Comparison of ENCODE assay signal across 8 cellular contexts in genomic region chrX:45322382-45322781, GRCh38.
DNase-seq lines count a peak whose midpoint lies in the region; ATAC-seq, FAIRE-seq and TF ChIP-seq lines count a peak whose summit lies in the region.

No MANE protein-coding gene starts in this region.

- no peaks in the 10 kb centered on the region for H3K27me3 Mint-ChIP-seq in stimulated activated memory B cell treated with anti-CD40 and anti-IgM and Interleukin-4, amounts not matched to agents 10 μg/mL and 1 μg/mL and 100 μg/mL, for 72 hours

- no peaks in the 10 kb centered on the region for H3K9me3 ChIP-seq in adrenal gland (replicated peaks in 1 of 3)

- TF ChIP-seq POLR2A in adrenal gland (IDR thresholded peaks at IDR 0.05), result no peak

- intact Hi-C loops in adrenal gland (cut with DNase I), result no loop called here

- peak; percentile 21 for DNase-seq in COLO829 (ENCODE audit: low spot score)
- DNase-seq in HTR-8/SVneo (ENCODE audit: insufficient read length, low spot score), result peak; percentile 27
- peak; percentile 39 to 70 (median 57) for DNase-seq in adrenal gland
- DNase-seq in hypothalamus (lab: John Stamatoyannopoulos, UW), result peak in 26 of 51 donors; percentile 0 to 28 (median 1)
- peak; percentile 6 for DNase-seq in stimulated activated CD4-positive, alpha-beta T cell treated with anti-CD3 and anti-CD28 coated beads, Interleukin-2, amount 100 ng/mL, for 4 hours (ENCODE audit: low read depth)
- no peak for DNase-seq in activated naive CD4-positive, alpha-beta T cell (lab: John Stamatoyannopoulos, UW)

- FAIRE-seq in HTR-8/SVneo (lab: Jason Lieb, UNC), result no peak

- no peak overlapping the region for H3K4me3 Mint-ChIP-seq in stimulated activated memory B cell treated with anti-CD40 and anti-IgM and Interleukin-4, amounts not matched to agents 10 μg/mL and 1 μg/mL and 100 μg/mL, for 72 hours

- H3K4me1 ChIP-seq in adrenal gland (replicated peaks in 1 of 2), result no peaks in the 10 kb centered on the region

- 0 to 11% (median 8%) methylated on average over 2 of the region's 2 CpGs for WGBS in adrenal gland, 4 donors

- no peaks in the 10 kb centered on the region for H3K36me3 ChIP-seq in adrenal gland (replicated peaks in 1 of 2)

- peaks cover 14% of the 10 kb centered on the region for H3K27me3 ChIP-seq in adrenal gland

- H3K4me1 Mint-ChIP-seq in stimulated activated memory B cell treated with anti-CD40 and anti-IgM and Interleukin-4, amounts not matched to agents 10 μg/mL and 1 μg/mL and 100 μg/mL, for 72 hours, result no peaks in the 10 kb centered on the region

- H3K36me3 Mint-ChIP-seq in stimulated activated memory B cell treated with anti-CD40 and anti-IgM and Interleukin-4, amounts not matched to agents 10 μg/mL and 1 μg/mL and 100 μg/mL, for 72 hours, result no peaks in the 10 kb centered on the region

- H3K27ac ChIP-seq in adrenal gland, result no peak overlapping the region

- ATAC-seq in stimulated activated memory B cell treated with anti-CD40 and anti-IgM and Interleukin-4, amounts not matched to agents 10 μg/mL and 1 μg/mL and 100 μg/mL, for 72 hours, result no peak
- ATAC-seq in HG02970 (IDR thresholded peaks at IDR 0.05; ENCODE audit: low FRiP score, unreplicated experiment), result no peak

- H3K27ac Mint-ChIP-seq in stimulated activated memory B cell treated with anti-CD40 and anti-IgM and Interleukin-4, amounts not matched to agents 10 μg/mL and 1 μg/mL and 100 μg/mL, for 72 hours, result no peak overlapping the region

- no peak overlapping the region for H3K4me3 ChIP-seq in adrenal gland

- peak; percentile 27 to 73 (median 55) for TF ChIP-seq CTCF in adrenal gland (IDR thresholded peaks at IDR 0.05)

- no peaks in the 10 kb centered on the region for H3K9me3 Mint-ChIP-seq in stimulated activated memory B cell treated with anti-CD40 and anti-IgM and Interleukin-4, amounts not matched to agents 10 μg/mL and 1 μg/mL and 100 μg/mL, for 72 hours

Comparison
In these comparisons a context has a peak if more than half of its experiments do, and no peak if none do; other contexts are left out.
1. DNase-seq: peak in COLO829 (single experiment), HTR-8/SVneo (single experiment), adrenal gland (7 of 7), hypothalamus (26 of 51) and stimulated activated CD4-positive, alpha-beta T cell treated with anti-CD3 and anti-CD28 coated beads, Interleukin-2, amount 100 ng/mL, for 4 hours (single experiment); none in activated naive CD4-positive, alpha-beta T cell (0 of 4).